In genomic region chr4:86155766-86156165, GRCh38 we compare ENCODE assay signal across 23 cellular contexts.
DNase-seq lines count a peak whose midpoint lies in the region; ATAC-seq and TF ChIP-seq lines count a peak whose summit lies in the region.
"Had no signal": no experiment of that assay in that cellular context is flagged by ENCODE, and none has a peak within 500 bp of the region (broad histone marks: within the 10 kb centered on the region; RNA-seq: fewer than 3 reads in every experiment).

No MANE protein-coding gene starts in this region.

- TF ChIP-seq CTCF in mammary epithelial cell (conservative IDR thresholded peaks at IDR 0.05 in 1 of 2, IDR thresholded peaks at IDR 0.05 in 1 of 2; ENCODE audit: extremely low read depth in 1 of 2, insufficient read depth in 1 of 2, low read depth in 1 of 2, low read length in 2 of 2) (no peak), neural progenitor cell (IDR thresholded peaks at IDR 0.05) (no peak), upper lobe of right lung (IDR thresholded peaks at IDR 0.05) (no peak)

- H3K79me2 ChIP-seq in mammary epithelial cell (ENCODE audit: insufficient read depth, low read length) (no peaks in the 10 kb centered on the region), neural progenitor cell (ENCODE audit: low read depth) (no peaks in the 10 kb centered on the region)

- peaks cover 16% of the 10 kb centered on the region for H3K4me1 Mint-ChIP-seq in neural progenitor cell
- H3K4me1 Mint-ChIP-seq: CD4-positive, CD25-positive, alpha-beta regulatory T cell had no signal

- peaks cover 3% of the 10 kb centered on the region for H3K27me3 Mint-ChIP-seq in neural progenitor cell (ENCODE audit: insufficient read depth, low read depth)
- H3K27me3 Mint-ChIP-seq: CD4-positive, CD25-positive, alpha-beta regulatory T cell had no signal

- ATAC-seq in upper lobe of right lung = no peak
- ATAC-seq: GM12878, HepG2, Panc1 had no signal

- H3K27me3 ChIP-seq in mammary epithelial cell (ENCODE audit: insufficient read depth, low read length) (no peaks in the 10 kb centered on the region), neural progenitor cell (no peaks in the 10 kb centered on the region), upper lobe of right lung (no peaks in the 10 kb centered on the region)
- H3K27me3 ChIP-seq: BLaER1 had no signal

- in situ Hi-C loops in mammary epithelial cell (cut with MboI; ENCODE audit: low sequenced_read_pairs in 2 of 2) = no loop called here

- H4K20me1 ChIP-seq in mammary epithelial cell (ENCODE audit: insufficient read depth, low read length) (no peaks in the 10 kb centered on the region), neural progenitor cell (ENCODE audit: low read depth) (no peaks in the 10 kb centered on the region)
- H4K20me1 ChIP-seq: BLaER1 had no signal

- H3K4me2 ChIP-seq in mammary epithelial cell (ENCODE audit: insufficient read depth, low read depth, low read length) (no peak overlapping the region), neural progenitor cell (peak overlapping the region; percentile 62)
- H3K4me2 ChIP-seq: BLaER1 had no signal

- no peak overlapping the region for H3K4me3 Mint-ChIP-seq in neural progenitor cell
- H3K4me3 Mint-ChIP-seq: CD4-positive, CD25-positive, alpha-beta regulatory T cell had no signal

- dilution Hi-C loops in mammary epithelial cell (cut with HindIII; ENCODE audit: low sequenced_read_pairs) = no loop called here

- intact Hi-C loops in mammary epithelial cell (cut with micrococcal nuclease) (no loop called here), upper lobe of right lung (cut with DNase I) (no loop called here)

- no peaks in the 10 kb centered on the region for H3K4me1 ChIP-seq in mammary epithelial cell (ENCODE audit: insufficient read depth, low read length)
- peaks cover 17% of the 10 kb centered on the region for H3K4me1 ChIP-seq in neural progenitor cell
- H3K4me1 ChIP-seq in upper lobe of right lung = no peaks in the 10 kb centered on the region
- H3K4me1 ChIP-seq: BLaER1 had no signal

- no peaks in the 10 kb centered on the region for H3K36me3 ChIP-seq in mammary epithelial cell (ENCODE audit: insufficient read depth, low read length)
- H3K36me3 ChIP-seq in neural progenitor cell = peaks cover 14% of the 10 kb centered on the region
- no peaks in the 10 kb centered on the region for H3K36me3 ChIP-seq in upper lobe of right lung
- H3K36me3 ChIP-seq: BLaER1 had no signal

- no peak overlapping the region for H3K9ac ChIP-seq in mammary epithelial cell (ENCODE audit: insufficient read depth, low read length)
- no peak overlapping the region for H3K9ac ChIP-seq in neural progenitor cell
- H3K9ac ChIP-seq: BLaER1 had no signal

- WGBS in mammary epithelial cell (ENCODE audit: low coverage, missing lambda C conversion rate) = 75% methylated on average over 4 of the region's 4 CpGs

- CTCF ChIA-PET in mammary epithelial cell (lab: Charles Lee; ENCODE audit: low non-redundant PET) = no interaction called here

- no peak overlapping the region for H3K27ac ChIP-seq in mammary epithelial cell (ENCODE audit: insufficient read depth, low read depth, low read length)
- H3K27ac ChIP-seq in neural progenitor cell = peak overlapping the region; percentile 90
- no peak overlapping the region for H3K27ac ChIP-seq in upper lobe of right lung
- H3K27ac ChIP-seq: BLaER1 had no signal

- DNase-seq in DMS53 treated with DMSO at 0.1 percent for 48 hours (lab: John Stamatoyannopoulos, UW; ENCODE audit: unreplicated experiment) = peak; percentile 4
- DNase-seq in HT1080 (ENCODE audit: low read depth) = peak; percentile 6
- DNase-seq in mammary epithelial cell = peak; percentile 1
- DNase-seq in neural progenitor cell (ENCODE audit: low spot score) = no peak
- no peak for DNase-seq in upper lobe of right lung
- DNase-seq in activated CD4-positive, alpha-beta T cell treated with anti-CD3 and anti-CD28 coated beads for 1 hour = no peak
- no peak for DNase-seq in NCI-H446 (lab: John Stamatoyannopoulos, UW)
- DNase-seq: CD4-positive, CD25-positive, alpha-beta regulatory T cell; DMS153; GDM1; HCEC 1CT; Karpas-422; MV-4-11; NCI-H1105 treated with DMSO at 0.1 percent for 48 hours; NCI-H146; NCI-H2029; NCI-H510A; NCI-H69; SIG-M5 had no signal

- H3K36me3 Mint-ChIP-seq in neural progenitor cell = peaks cover 21% of the 10 kb centered on the region
- H3K36me3 Mint-ChIP-seq: CD4-positive, CD25-positive, alpha-beta regulatory T cell had no signal

- no peak overlapping the region for H3K27ac Mint-ChIP-seq in neural progenitor cell
- H3K27ac Mint-ChIP-seq: CD4-positive, CD25-positive, alpha-beta regulatory T cell had no signal

- no TSS peak for BruUV-seq in mammary epithelial cell (replicated peaks; lab: Mats Ljungman, UMichigan)

- no peaks in the 10 kb centered on the region for H3K9me3 Mint-ChIP-seq in neural progenitor cell

- H3K9me3 ChIP-seq in mammary epithelial cell (replicated peaks; ENCODE audit: insufficient read depth, low read length) = no peaks in the 10 kb centered on the region
- H3K9me3 ChIP-seq in neural progenitor cell (ENCODE audit: low read depth) = no peaks in the 10 kb centered on the region
- H3K9me3 ChIP-seq in upper lobe of right lung = no peaks in the 10 kb centered on the region
- H3K9me3 ChIP-seq: BLaER1 had no signal

- H3K4me3 ChIP-seq in mammary epithelial cell (replicated peaks in 1 of 3; ENCODE audit: insufficient read depth in 1 of 3, low read depth in 2 of 3, low read length in 3 of 3) (no peak overlapping the region), neural progenitor cell (no peak overlapping the region), upper lobe of right lung (no peak overlapping the region)
- H3K4me3 ChIP-seq: BLaER1, GM12878 had no signal

- H3F3A ChIP-seq in neural progenitor cell (ENCODE audit: low read depth) = peaks cover 33% of the 10 kb centered on the region

- H2AFZ ChIP-seq in mammary epithelial cell (ENCODE audit: low read depth, low read length) (no peak overlapping the region), neural progenitor cell (replicated peaks) (no peak overlapping the region)

Comparison
In these comparisons a context has a peak if more than half of its experiments do, and no peak if none do; other contexts are left out.
1. DNase-seq: peak in DMS53 treated with DMSO at 0.1 percent for 48 hours (single experiment), HT1080 (single experiment) and mammary epithelial cell (single experiment); none in neural progenitor cell (single experiment), upper lobe of right lung (single experiment), activated CD4-positive, alpha-beta T cell treated with anti-CD3 and anti-CD28 coated beads for 1 hour (single experiment) and NCI-H446 (0 of 2).